ENCODE assay signal across 8 cellular contexts in the genomic region with DNA sequence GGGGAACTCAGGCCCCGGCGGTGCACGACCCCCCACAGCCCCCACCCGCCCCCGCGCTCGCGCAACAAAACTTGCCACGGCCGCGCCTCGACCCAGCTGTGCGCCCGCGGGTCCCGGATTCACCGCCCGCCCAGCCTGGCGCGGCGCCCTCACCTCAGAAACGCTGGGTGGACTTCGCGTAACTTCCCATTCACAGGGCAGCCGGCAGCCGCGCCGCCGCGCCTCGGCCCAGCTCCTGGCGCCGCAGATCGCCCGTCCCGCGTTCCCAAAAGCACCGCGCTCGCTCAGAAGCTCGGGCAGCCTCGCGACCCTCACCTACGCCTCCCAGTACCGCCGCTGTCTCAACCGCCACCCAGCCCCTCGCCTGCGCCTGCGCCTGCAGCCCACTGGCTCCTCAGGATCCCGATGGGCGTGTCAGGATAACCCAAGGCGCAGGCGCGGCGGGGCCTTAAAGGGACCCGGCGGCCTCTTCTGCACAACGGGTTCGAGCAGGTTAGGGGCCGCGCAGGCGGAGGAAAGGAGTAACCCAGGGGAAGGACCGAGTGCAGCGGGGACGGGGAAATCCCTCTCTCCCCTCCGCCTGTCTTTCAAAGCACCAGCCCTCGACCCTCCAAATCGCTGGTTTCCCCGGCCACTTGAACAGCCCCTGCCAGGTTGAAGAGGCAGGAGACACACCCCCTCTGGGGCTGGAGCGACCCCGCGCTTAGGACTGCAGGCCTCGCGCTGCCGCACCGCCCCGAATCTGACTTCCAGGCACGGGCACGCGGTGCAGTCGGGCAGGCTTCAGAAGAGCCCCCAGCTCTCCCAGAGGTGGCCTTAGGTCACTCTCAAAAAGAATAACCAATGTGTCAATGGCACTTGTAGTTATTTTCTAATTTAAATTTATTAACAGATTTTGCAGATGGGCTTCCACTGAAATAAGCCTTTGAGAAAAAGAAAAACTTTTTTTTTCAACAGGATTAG. TPM values are rescaled to one million over a fixed set of nuclear protein-coding genes. Genes with fewer than 3 reads are reported as not detected.
A peak's percentile ranks its signal among the peaks of the same experiment; 100 is the strongest.
DNase-seq lines count a peak whose midpoint lies in the region; ATAC-seq and TF ChIP-seq lines count a peak whose summit lies in the region.

A gene (minus strand): TSS at position 380 of the 963 bp plus-strand sequence.

- peak within 1 kb of the TSS; percentile 75 for H3K4me3 ChIP-seq in BJ (ENCODE audit: low read depth, low read length)

- H3K36me3 ChIP-seq in BJ (ENCODE audit: control insufficient read depth, insufficient read depth, low read length): peaks cover 5% of the 10 kb centered on the region

- peak; percentile 11; the same call in 1 of the 2 replicates for TF ChIP-seq CTCF in BJ (IDR thresholded peaks at IDR 0.05; ENCODE audit: insufficient read depth, low read depth, low read length)

- DNase-seq in BJ (ENCODE audit: low read depth) (peak; percentile 73), NCI-H524 treated with DMSO at 0.1 percent for 48 hours (lab: John Stamatoyannopoulos, UW) (peak; percentile 96), dermis blood vessel endothelial cell (peak; percentile 99), left lobe of liver (ENCODE audit: low spot score) (peak; percentile 100)
- peak; percentile 86 for DNase-seq in activated CD4-positive, alpha-beta T cell treated with anti-CD3 and anti-CD28 coated beads, Interleukin-2, amount 50 U/mL, for 1 hour
- peak; percentile 94 for DNase-seq in stimulated activated CD4-positive, alpha-beta T cell treated with anti-CD3 and anti-CD28 coated beads, Interleukin-1b, Interleukin-23, amount 100 ng/mL, for 48 hours

- peak; percentile 77 for ATAC-seq in GM19372 (IDR thresholded peaks at IDR 0.05; ENCODE audit: low read depth, unreplicated experiment)
- peak; percentile 81 for ATAC-seq in HG03469 (IDR thresholded peaks at IDR 0.05; ENCODE audit: unreplicated experiment)
- ATAC-seq in left lobe of liver: peak; percentile 94

- H3K27me3 ChIP-seq in BJ (ENCODE audit: control insufficient read depth, insufficient read depth, low read length): no peaks in the 10 kb centered on the region

- POLR2A ChIA-PET in BJ (lab: Charles Lee): interaction anchor here (0.6 kb wide), 1 partner anchor 1649 kb away, joined by 14 read pairs; no protein-coding TSS in a partner anchor

- CTCF ChIA-PET in BJ (lab: Yijun Ruan, JAX): interaction anchor here (0.9 to 6.5 kb wide), 11 partner anchors 10 to 338 kb away, joined by 3 to 92 read pairs (median 4); no protein-coding TSS in a partner anchor

RNA-seq across cellular contexts. Expression of the gene that starts here (rescaled TPM):
- polyA plus RNA-seq in BJ (2011; rRNA removed): 28.3 and 36.9 TPM in 2 replicates
- polyA minus RNA-seq in BJ (2011; rRNA and poly(A)+ RNA removed): 40.7 and 48.8 TPM in 2 replicates
- total RNA-seq in dermis blood vessel endothelial cell: 35.1 and 46.3 TPM in 2 replicates
- 23.0 TPM for total RNA-seq in left lobe of liver

Comparison
In these comparisons a context has a peak if more than half of its experiments do, and no peak if none do; other contexts are left out.
1. Peak in every context shown above with its lines: DNase-seq, ATAC-seq and H3K4me3 ChIP-seq.